Comparison of ENCODE assay signal across 7 cellular contexts in the genomic region with DNA sequence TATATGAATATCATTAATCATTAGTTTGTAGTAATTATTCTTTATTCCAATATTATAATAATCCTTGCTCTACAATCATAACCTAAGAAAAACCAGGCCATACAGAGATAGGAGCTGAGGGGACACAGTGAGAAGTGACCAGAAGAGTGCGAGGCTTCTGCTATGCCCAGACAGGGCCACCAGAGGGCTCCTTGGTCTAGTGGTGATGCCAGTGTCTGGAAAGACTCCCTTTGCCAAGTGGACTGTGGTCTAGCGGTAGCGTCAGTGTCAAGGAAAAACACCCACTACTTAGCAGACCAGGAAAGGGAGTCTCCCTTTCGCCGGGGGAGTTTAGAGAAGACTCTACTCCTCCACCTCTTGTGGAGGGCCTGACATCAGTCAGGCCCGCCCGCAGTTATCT. TPM values are rescaled to one million over a fixed set of nuclear protein-coding genes. Genes with fewer than 3 reads are reported as not detected.
DNase-seq lines count a peak whose midpoint lies in the region; ATAC-seq and TF ChIP-seq lines count a peak whose summit lies in the region.
"Not testable (repeated sequence)": the region's sequence is repeated elsewhere in the genome, so short reads cannot be mapped to it uniquely, and the experiment has no call there.

No MANE protein-coding gene starts in this region.

- H3F3A ChIP-seq in SK-N-SH (replicated peaks; ENCODE audit: insufficient read depth), result not testable (repeated sequence)

- not testable (repeated sequence) for H3K36me3 ChIP-seq in SK-N-SH (replicated peaks in 1 of 2; ENCODE audit: control insufficient read depth in 1 of 2, insufficient read depth in 2 of 2, low read length in 1 of 2); mammary epithelial cell (ENCODE audit: insufficient read depth, low read length)

- H4K20me1 ChIP-seq in SK-N-SH (ENCODE audit: insufficient read depth); mammary epithelial cell (ENCODE audit: insufficient read depth, low read length): not testable (repeated sequence)

- not testable (repeated sequence) for H3K4me2 ChIP-seq in SK-N-SH; mammary epithelial cell (ENCODE audit: insufficient read depth, low read depth, low read length)

- not testable (repeated sequence) for H3K79me2 ChIP-seq in SK-N-SH (ENCODE audit: insufficient read depth); mammary epithelial cell (ENCODE audit: insufficient read depth, low read length)

- peaks cover 17% of the 10 kb centered on the region; the same call in 1 of the 2 replicates for H3K27me3 ChIP-seq in SK-N-SH (ENCODE audit: insufficient read depth)
- H3K27me3 ChIP-seq in mammary epithelial cell (ENCODE audit: insufficient read depth, low read length); right cardiac atrium (ENCODE audit: control insufficient read depth, insufficient read depth): not testable (repeated sequence)

- not testable (repeated sequence) for H3K4me3 ChIP-seq in LNCaP clone FGC (ENCODE audit: low read depth, low read length); SK-N-SH (ENCODE audit: low read depth in 2 of 2, low read length in 1 of 2); mammary epithelial cell (replicated peaks in 1 of 3; ENCODE audit: insufficient read depth in 1 of 3, low read depth in 2 of 3, low read length in 3 of 3); right cardiac atrium (ENCODE audit: low read length)

- TF ChIP-seq RAD21 in SK-N-SH (IDR thresholded peaks at IDR 0.05; ENCODE audit: low read length), result not testable (repeated sequence)

- not testable (repeated sequence) for ATAC-seq in right cardiac atrium

- not testable (repeated sequence) for H3K9ac ChIP-seq in SK-N-SH; mammary epithelial cell (ENCODE audit: insufficient read depth, low read length)

- H3K27ac ChIP-seq in SK-N-SH (ENCODE audit: low read depth in 2 of 2, low read length in 1 of 2); mammary epithelial cell (ENCODE audit: insufficient read depth, low read depth, low read length); right cardiac atrium (ENCODE audit: low read length): not testable (repeated sequence)

- in situ Hi-C loops in mammary epithelial cell (cut with MboI; ENCODE audit: low sequenced_read_pairs in 2 of 2), result not testable (repeated sequence)

- POLR2A ChIA-PET in SK-N-SH (lab: Yijun Ruan, JAX), result not testable (repeated sequence)

- not testable (repeated sequence) for H3K9me2 ChIP-seq in SK-N-SH

- DNase-seq in EH (ENCODE audit: low read depth) (peak; percentile 14), activated T-cell treated with anti-CD3 and anti-CD28 coated beads for 1 hour (ENCODE audit: low read depth) (peak; percentile 27), mammary epithelial cell (peak; percentile 6), right cardiac atrium (peak in 2 of 3 donors; percentile 37 to 70)
- not testable (repeated sequence) for DNase-seq in LNCaP clone FGC (ENCODE audit: low read depth); SK-N-SH
- peak; percentile 19 to 43 for DNase-seq in stimulated activated CD4-positive, alpha-beta T cell treated with anti-CD3 and anti-CD28 coated beads, Interleukin-12 subunit alpha, Interleukin-12 subunit beta, amount 100 ng/mL, for 24 hours (ENCODE audit: low read depth in 2 of 2)

- TF ChIP-seq CTCF in LNCaP clone FGC (IDR thresholded peaks at IDR 0.05; ENCODE audit: control insufficient read depth, extremely low read depth, insufficient read depth) (peak; percentile 35), SK-N-SH (IDR thresholded peaks at IDR 0.05) (peak; percentile 46; the same call in 1 of the 2 replicates), mammary epithelial cell (conservative IDR thresholded peaks at IDR 0.05 in 1 of 2, IDR thresholded peaks at IDR 0.05 in 1 of 2; ENCODE audit: extremely low read depth in 1 of 2, insufficient read depth in 1 of 2, low read depth in 1 of 2, low read length in 2 of 2) (peak; percentile 44 to 56)

- WGBS in SK-N-SH (ENCODE audit: low lambda C conversion rate), result 73% methylated on average over 3 of the region's 7 CpGs
- 91% methylated on average over 7 of the region's 7 CpGs for WGBS in mammary epithelial cell (ENCODE audit: low coverage, missing lambda C conversion rate)
- WGBS in right cardiac atrium, result 90% methylated on average over 7 of the region's 7 CpGs

- H3K9me3 ChIP-seq in SK-N-SH; mammary epithelial cell (replicated peaks; ENCODE audit: insufficient read depth, low read length); right cardiac atrium (ENCODE audit: control insufficient read depth, low read length): not testable (repeated sequence)

- intact Hi-C loops in mammary epithelial cell (cut with micrococcal nuclease), result loop anchor here (2.0 kb wide), 1 partner anchor 45 kb away; no protein-coding TSS in a partner anchor
- intact Hi-C loops in right cardiac atrium (cut with DNase I), result loop anchor here in 1 of 4 donors (10.0 kb wide), 1 partner anchor 317 kb away; a partner anchor contains a TSS

- CTCF ChIA-PET in SK-N-SH (lab: Yijun Ruan, JAX), result interaction anchor here (1.5 kb wide), 1 partner anchor 46 kb away, joined by 3 read pairs; no protein-coding TSS in a partner anchor
- CTCF ChIA-PET in mammary epithelial cell (lab: Charles Lee; ENCODE audit: low non-redundant PET), result interaction anchor here (0.6 kb wide), 1 partner anchor 46 kb away, joined by 3 read pairs; no protein-coding TSS in a partner anchor

- not testable (repeated sequence) for BruUV-seq in mammary epithelial cell (replicated peaks; lab: Mats Ljungman, UMichigan)

- not testable (repeated sequence) for H2AFZ ChIP-seq in SK-N-SH (ENCODE audit: low read depth); mammary epithelial cell (ENCODE audit: low read depth, low read length)

- not testable (repeated sequence) for TF ChIP-seq EP300 in SK-N-SH (IDR thresholded peaks at IDR 0.05; ENCODE audit: borderline replicate concordance in 1 of 2, low read depth in 1 of 2, low read length in 1 of 2)

- H3K4me1 ChIP-seq in SK-N-SH (ENCODE audit: control insufficient read depth in 1 of 2, insufficient read depth in 2 of 2, low read depth in 1 of 2, low read length in 1 of 2); mammary epithelial cell (ENCODE audit: insufficient read depth, low read length); right cardiac atrium (ENCODE audit: control insufficient read depth, insufficient read depth, low read length): not testable (repeated sequence)

- dilution Hi-C loops in mammary epithelial cell (cut with HindIII; ENCODE audit: low sequenced_read_pairs), result not testable (repeated sequence)

RNA-seq across cellular contexts. Expression of a gene that starts 28.4 kb away (rescaled TPM):
- polyA plus RNA-seq in SK-N-SH (2012; rRNA removed), result 88.3 and 88.6 TPM in 2 replicates
- polyA plus RNA-seq in SK-N-SH (2012; cell fraction: cytosol; rRNA removed), result 77.8 and 86.6 TPM in 2 replicates
- polyA plus RNA-seq in SK-N-SH (2012; cell fraction: nucleus; rRNA removed), result 48.0 and 55.8 TPM in 2 replicates
- total RNA-seq in mammary epithelial cell, result 10 to 100 TPM; 23.8 to 95.9 TPM
- 85.0 TPM for polyA plus RNA-seq in mammary epithelial cell
- polyA minus RNA-seq in mammary epithelial cell, result 28.8 TPM
- 10 to 100 TPM; 36.7 to 45.1 (median 41.9) TPM for total RNA-seq in right cardiac atrium
- 44.7 TPM for polyA plus RNA-seq in right cardiac atrium

RNA-seq across cellular contexts. Expression of a gene that starts 55.9 kb away (rescaled TPM):
- polyA plus RNA-seq in SK-N-SH (2012; rRNA removed) (3.0 and 5.7 TPM in 2 replicates), mammary epithelial cell (0.05 TPM), right cardiac atrium (6.4 TPM)
- 1.0 and 2.3 TPM in 2 replicates for polyA plus RNA-seq in SK-N-SH (2012; cell fraction: cytosol; rRNA removed)
- polyA plus RNA-seq in SK-N-SH (2012; cell fraction: nucleus; rRNA removed), result 8.8 and 12.0 TPM in 2 replicates
- total RNA-seq in mammary epithelial cell (under 1 TPM; 0.50 to 0.59 TPM), right cardiac atrium (10 to 100 TPM; 12.4 to 19.2 (median 14.9) TPM)
- 0.05 TPM for polyA minus RNA-seq in mammary epithelial cell
